In genomic region chr1:77347646-77348045, GRCh38 we compare ENCODE assay signal across 1 cellular context.
TF ChIP-seq lines count a peak whose summit lies in the region.

No MANE protein-coding gene starts in this region.

TF ChIP-seq in K562, 482 proteins besides CTCF, POLR2A, EP300 and RAD21 (continued from another document):
- peak; percentile 31; the same call in 1 of the 2 replicates for TF ChIP-seq PBX2 (CRISPR knock-in tag; IDR thresholded peaks at IDR 0.05; ENCODE audit: low read depth)
- TF ChIP-seq PBX2 (tag; conservative IDR thresholded peaks at IDR 0.05; ENCODE audit: low read depth) = peak; percentile 95
- TF ChIP-seq RHOXF2B (CRISPR knock-in tag; conservative IDR thresholded peaks at IDR 0.05) = no peak
- peak in 1 of 2 experiments; percentile 37 for TF ChIP-seq E2F6 (IDR thresholded peaks at IDR 0.05; ENCODE audit: borderline replicate concordance in 1 of 2, extremely low read depth in 1 of 2, insufficient read depth in 1 of 2, insufficient read length in 1 of 2, low read depth in 1 of 2, low read length in 1 of 2, poor library complexity in 1 of 2, severe bottlenecking in 1 of 2)
- peak; percentile 52 for TF ChIP-seq SOX6 (IDR thresholded peaks at IDR 0.05)
- TF ChIP-seq NR4A1 (CRISPR knock-in tag; IDR thresholded peaks at IDR 0.05) = no peak
- TF ChIP-seq NR4A1 (tag; IDR thresholded peaks at IDR 0.05) = no peak
- TF ChIP-seq JUND (IDR thresholded peaks at IDR 0.05; ENCODE audit: borderline replicate concordance, low read depth, low read length) = no peak; the same call in 1 of the 2 replicates
- peak; percentile 53; the same call in 1 of the 3 replicates for TF ChIP-seq JUND (tag; IDR thresholded peaks at IDR 0.05; ENCODE audit: borderline replicate concordance, low read depth, low read length)
- TF ChIP-seq PHF8 (IDR thresholded peaks at IDR 0.05; ENCODE audit: borderline replicate concordance, low read length) = no peak
- TF ChIP-seq HNRNPL (IDR thresholded peaks at IDR 0.05; ENCODE audit: low read depth, low read length) = no peak
- no peak for TF ChIP-seq ZNF766 (CRISPR knock-in tag; conservative IDR thresholded peaks at IDR 0.05)
- TF ChIP-seq ZHX1 (conservative IDR thresholded peaks at IDR 0.05; ENCODE audit: low read length) = no peak
- no peak for TF ChIP-seq ASH1L (IDR thresholded peaks at IDR 0.05; ENCODE audit: borderline replicate concordance, low read depth, partially characterized antibody)
- no peak for TF ChIP-seq NFIX (CRISPR knock-in tag; IDR thresholded peaks at IDR 0.05; ENCODE audit: low read depth)
- TF ChIP-seq ERF (CRISPR knock-in tag; IDR thresholded peaks at IDR 0.05) = no peak
- no peak for TF ChIP-seq ZNF408 (CRISPR knock-in tag; IDR thresholded peaks at IDR 0.05; ENCODE audit: low read depth)
- TF ChIP-seq FUS (optimal IDR thresholded peaks at IDR 0.05; ENCODE audit: low read depth, low read length) = no peak
- no peak for TF ChIP-seq AFF1 (IDR thresholded peaks at IDR 0.05; ENCODE audit: low read depth in 1 of 2, partially characterized antibody in 2 of 2)
- TF ChIP-seq CBX3 (IDR thresholded peaks at IDR 0.05; ENCODE audit: borderline replicate concordance in 1 of 2, low read length in 2 of 2) = peak in 1 of 2 experiments; percentile 57; a peak in 1 of 3 replicates
- TF ChIP-seq FOXM1 (IDR thresholded peaks at IDR 0.05; ENCODE audit: low read depth) = no peak
- no peak for TF ChIP-seq FOXM1 (CRISPR knock-in tag; IDR thresholded peaks at IDR 0.05; ENCODE audit: low read depth)
- TF ChIP-seq ZEB2 (IDR thresholded peaks at IDR 0.05) = peak; percentile 48; the same call in 1 of the 2 replicates
- TF ChIP-seq ZNF444 (CRISPR knock-in tag; IDR thresholded peaks at IDR 0.05) = no peak
- peak; percentile 91 for TF ChIP-seq ETV1 (tag; conservative IDR thresholded peaks at IDR 0.05; ENCODE audit: low read depth)
- TF ChIP-seq C11orf30 (IDR thresholded peaks at IDR 0.05; ENCODE audit: low read depth) = peak; percentile 94
- no peak for TF ChIP-seq SIX5 (IDR thresholded peaks at IDR 0.05; ENCODE audit: borderline replicate concordance in 1 of 2, insufficient read depth in 1 of 2, low read depth in 1 of 2, low read length in 2 of 2)
- TF ChIP-seq NCOR1 (IDR thresholded peaks at IDR 0.05) = 0 out of 2 replicates have a peak, but pooled peaks have one; percentile 7
- TF ChIP-seq BCLAF1 (IDR thresholded peaks at IDR 0.05; ENCODE audit: borderline replicate concordance in 1 of 2, control insufficient read depth in 1 of 2, low read depth in 2 of 2, low read length in 1 of 2) = 0 out of 4 replicates have a peak, but pooled peaks of 1 of the 2 experiments have one; percentile 29
- peak; percentile 37; the same call in 1 of the 2 replicates for TF ChIP-seq ATF3 (IDR thresholded peaks at IDR 0.05)
- no peak for TF ChIP-seq ATF3 (CRISPR knock-in tag; conservative IDR thresholded peaks at IDR 0.05)
- TF ChIP-seq NFRKB (IDR thresholded peaks at IDR 0.05; ENCODE audit: low read depth) = 0 out of 2 replicates have a peak, but pooled peaks have one; percentile 35
- TF ChIP-seq FOXJ3 (CRISPR knock-in tag; IDR thresholded peaks at IDR 0.05) = no peak
